Comparison of ENCODE assay signal across 11 cellular contexts in genomic region chr17:57423541-57423940, GRCh38.
"Had no signal": no experiment of that assay in that cellular context is flagged by ENCODE, and none has a peak within 500 bp of the region (broad histone marks: within the 10 kb centered on the region; RNA-seq: fewer than 3 reads in every experiment).

No MANE protein-coding gene starts in this region.

- H3K27ac Mint-ChIP-seq: activated naive CD4-positive, alpha-beta T cell treated with anti-CD3 and anti-CD28 coated beads for 36 hours; T-cell had no signal

- H3K27ac ChIP-seq: neutrophil, parathyroid adenoma, sigmoid colon, spleen, tibial artery had no signal

- H3K9me3 ChIP-seq: colonic mucosa, left ventricle myocardium inferior, neutrophil, sigmoid colon, spleen, tibial artery had no signal

- H3K4me3 ChIP-seq: colonic mucosa, left ventricle myocardium inferior, sigmoid colon, spleen, tibial artery had no signal

- H3K9me3 Mint-ChIP-seq: activated naive CD4-positive, alpha-beta T cell treated with anti-CD3 and anti-CD28 coated beads for 36 hours; T-cell had no signal

- H3K9ac ChIP-seq: parathyroid adenoma had no signal

- ATAC-seq: T-cell had no signal

- H3K27me3 Mint-ChIP-seq: T-cell had no signal

- H2AFZ ChIP-seq: parathyroid adenoma had no signal

- DNase-seq: activated naive CD4-positive, alpha-beta T cell treated with anti-CD3 and anti-CD28 coated beads for 36 hours; colonic mucosa; left ventricle myocardium inferior; mesenchymal stem cell; sigmoid colon; spleen; T-cell; T-helper 9 cell; tibial artery had no signal

- H3K4me3 Mint-ChIP-seq: activated naive CD4-positive, alpha-beta T cell treated with anti-CD3 and anti-CD28 coated beads for 36 hours; T-cell had no signal

- H3K36me3 ChIP-seq: colonic mucosa, left ventricle myocardium inferior, neutrophil, sigmoid colon, tibial artery had no signal

- H3K27me3 ChIP-seq: colonic mucosa, neutrophil, sigmoid colon, spleen, tibial artery had no signal
